ENCODE assay signal across 1 cellular context in genomic region chr6:43391448-43392031, GRCh38.
TF ChIP-seq lines count a peak whose summit lies in the region.

No MANE protein-coding gene starts in this region.

TF ChIP-seq in K562, 482 proteins besides CTCF, POLR2A, EP300 and RAD21 (continued from another document and continues in another):
- TF ChIP-seq MYC (IDR thresholded peaks at IDR 0.05; ENCODE audit: low read depth, low read length) (peak; percentile 62), MYC (CRISPR knock-in tag; IDR thresholded peaks at IDR 0.05; ENCODE audit: borderline replicate concordance, low read depth) (no peak), SNRNP70 (optimal IDR thresholded peaks at IDR 0.05; ENCODE audit: low read depth, low read length) (no peak), RBM22 (IDR thresholded peaks at IDR 0.05; ENCODE audit: low read depth, low read length, poor library complexity, severe bottlenecking) (no peak), SRSF1 (IDR thresholded peaks at IDR 0.05; ENCODE audit: low read depth, low read length) (no peak), ZFP36 (IDR thresholded peaks at IDR 0.05; ENCODE audit: low read depth, low read length, partially characterized antibody) (peak; percentile 10), ATF2 (CRISPR knock-in tag; IDR thresholded peaks at IDR 0.05) (no peak), TSC22D4 (tag; IDR thresholded peaks at IDR 0.05) (no peak), POLR3A (IDR thresholded peaks at IDR 0.05; ENCODE audit: borderline replicate concordance, extremely low read depth, insufficient read depth, insufficient read length) (no peak), ZNF354B (CRISPR knock-in tag; IDR thresholded peaks at IDR 0.05) (no peak), ELK3 (CRISPR knock-in tag; IDR thresholded peaks at IDR 0.05) (no peak), PHTF2 (CRISPR knock-in tag; IDR thresholded peaks at IDR 0.05) (no peak), MCM2 (IDR thresholded peaks at IDR 0.05; ENCODE audit: low read depth) (no peak), TSHZ1 (CRISPR knock-in tag; IDR thresholded peaks at IDR 0.05) (no peak), ZNF778 (CRISPR knock-in tag; IDR thresholded peaks at IDR 0.05) (no peak), SIRT6 (IDR thresholded peaks at IDR 0.05; ENCODE audit: low read depth, low read length) (no peak), NUFIP1 (IDR thresholded peaks at IDR 0.05; ENCODE audit: partially characterized antibody) (no peak), SP1 (CRISPR knock-in tag; IDR thresholded peaks at IDR 0.05) (0 out of 2 replicates have a peak, but pooled peaks have one; percentile 7), ZNF764 (CRISPR knock-in tag; IDR thresholded peaks at IDR 0.05; ENCODE audit: low read depth) (no peak), FOXK1 (CRISPR knock-in tag; IDR thresholded peaks at IDR 0.05; ENCODE audit: borderline replicate concordance) (no peak), CREBBP (IDR thresholded peaks at IDR 0.05; ENCODE audit: low read depth, low read length) (no peak), NR2F6 (CRISPR knock-in tag; IDR thresholded peaks at IDR 0.05) (no peak)
- TF ChIP-seq, protein P1, sequence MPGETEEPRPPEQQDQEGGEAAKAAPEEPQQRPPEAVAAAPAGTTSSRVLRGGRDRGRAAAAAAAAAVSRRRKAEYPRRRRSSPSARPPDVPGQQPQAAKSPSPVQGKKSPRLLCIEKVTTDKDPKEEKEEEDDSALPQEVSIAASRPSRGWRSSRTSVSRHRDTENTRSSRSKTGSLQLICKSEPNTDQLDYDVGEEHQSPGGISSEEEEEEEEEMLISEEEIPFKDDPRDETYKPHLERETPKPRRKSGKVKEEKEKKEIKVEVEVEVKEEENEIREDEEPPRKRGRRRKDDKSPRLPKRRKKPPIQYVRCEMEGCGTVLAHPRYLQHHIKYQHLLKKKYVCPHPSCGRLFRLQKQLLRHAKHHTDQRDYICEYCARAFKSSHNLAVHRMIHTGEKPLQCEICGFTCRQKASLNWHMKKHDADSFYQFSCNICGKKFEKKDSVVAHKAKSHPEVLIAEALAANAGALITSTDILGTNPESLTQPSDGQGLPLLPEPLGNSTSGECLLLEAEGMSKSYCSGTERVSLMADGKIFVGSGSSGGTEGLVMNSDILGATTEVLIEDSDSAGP (CRISPR knock-in tag; IDR thresholded peaks at IDR 0.05): no peak
- TF ChIP-seq, protein P2, sequence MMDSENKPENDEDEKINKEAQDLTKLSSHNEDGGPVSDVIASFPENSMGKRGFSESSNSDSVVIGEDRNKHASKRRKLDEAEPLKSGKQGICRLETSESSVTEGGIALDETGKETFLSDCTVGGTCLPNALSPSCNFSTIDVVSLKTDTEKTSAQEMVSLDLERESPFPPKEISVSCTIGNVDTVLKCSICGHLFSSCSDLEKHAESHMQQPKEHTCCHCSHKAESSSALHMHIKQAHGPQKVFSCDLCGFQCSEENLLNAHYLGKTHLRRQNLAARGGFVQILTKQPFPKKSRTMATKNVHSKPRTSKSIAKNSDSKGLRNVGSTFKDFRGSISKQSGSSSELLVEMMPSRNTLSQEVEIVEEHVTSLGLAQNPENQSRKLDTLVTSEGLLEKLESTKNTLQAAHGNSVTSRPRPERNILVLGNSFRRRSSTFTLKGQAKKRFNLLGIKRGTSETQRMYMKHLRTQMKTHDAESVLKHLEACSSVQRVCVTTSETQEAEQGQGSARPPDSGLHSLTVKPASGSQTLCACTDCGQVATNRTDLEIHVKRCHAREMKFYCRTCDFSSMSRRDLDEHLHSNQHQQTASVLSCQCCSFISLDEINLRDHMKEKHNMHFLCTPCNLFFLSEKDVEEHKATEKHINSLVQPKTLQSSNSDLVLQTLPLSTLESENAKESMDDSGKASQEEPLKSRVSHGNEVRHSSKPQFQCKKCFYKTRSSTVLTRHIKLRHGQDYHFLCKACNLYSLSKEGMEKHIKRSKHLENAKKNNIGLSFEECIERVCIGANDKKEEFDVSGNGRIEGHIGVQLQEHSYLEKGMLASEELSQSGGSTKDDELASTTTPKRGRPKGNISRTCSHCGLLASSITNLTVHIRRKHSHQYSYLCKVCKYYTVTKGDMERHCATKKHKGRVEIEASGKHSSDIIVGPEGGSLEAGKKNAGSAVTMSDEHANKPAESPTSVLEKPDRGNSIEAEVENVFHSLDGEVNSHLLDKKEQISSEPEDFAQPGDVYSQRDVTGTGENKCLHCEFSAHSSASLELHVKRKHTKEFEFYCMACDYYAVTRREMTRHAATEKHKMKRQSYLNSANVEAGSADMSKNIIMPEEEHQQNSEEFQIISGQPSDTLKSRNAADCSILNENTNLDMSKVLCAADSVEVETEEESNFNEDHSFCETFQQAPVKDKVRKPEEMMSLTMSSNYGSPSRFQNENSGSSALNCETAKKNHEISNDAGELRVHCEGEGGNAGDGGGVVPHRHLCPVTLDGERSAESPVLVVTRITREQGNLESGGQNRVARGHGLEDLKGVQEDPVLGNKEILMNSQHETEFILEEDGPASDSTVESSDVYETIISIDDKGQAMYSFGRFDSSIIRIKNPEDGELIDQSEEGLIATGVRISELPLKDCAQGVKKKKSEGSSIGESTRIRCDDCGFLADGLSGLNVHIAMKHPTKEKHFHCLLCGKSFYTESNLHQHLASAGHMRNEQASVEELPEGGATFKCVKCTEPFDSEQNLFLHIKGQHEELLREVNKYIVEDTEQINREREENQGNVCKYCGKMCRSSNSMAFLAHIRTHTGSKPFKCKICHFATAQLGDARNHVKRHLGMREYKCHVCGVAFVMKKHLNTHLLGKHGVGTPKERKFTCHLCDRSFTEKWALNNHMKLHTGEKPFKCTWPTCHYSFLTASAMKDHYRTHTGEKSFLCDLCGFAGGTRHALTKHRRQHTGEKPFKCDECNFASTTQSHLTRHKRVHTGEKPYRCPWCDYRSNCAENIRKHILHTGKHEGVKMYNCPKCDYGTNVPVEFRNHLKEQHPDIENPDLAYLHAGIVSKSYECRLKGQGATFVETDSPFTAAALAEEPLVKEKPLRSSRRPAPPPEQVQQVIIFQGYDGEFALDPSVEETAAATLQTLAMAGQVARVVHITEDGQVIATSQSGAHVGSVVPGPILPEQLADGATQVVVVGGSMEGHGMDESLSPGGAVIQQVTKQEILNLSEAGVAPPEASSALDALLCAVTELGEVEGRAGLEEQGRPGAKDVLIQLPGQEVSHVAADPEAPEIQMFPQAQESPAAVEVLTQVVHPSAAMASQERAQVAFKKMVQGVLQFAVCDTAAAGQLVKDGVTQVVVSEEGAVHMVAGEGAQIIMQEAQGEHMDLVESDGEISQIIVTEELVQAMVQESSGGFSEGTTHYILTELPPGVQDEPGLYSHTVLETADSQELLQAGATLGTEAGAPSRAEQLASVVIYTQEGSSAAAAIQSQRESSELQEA (IDR thresholded peaks at IDR 0.05; ENCODE audit: low read depth): no peak
- TF ChIP-seq, protein P3, sequence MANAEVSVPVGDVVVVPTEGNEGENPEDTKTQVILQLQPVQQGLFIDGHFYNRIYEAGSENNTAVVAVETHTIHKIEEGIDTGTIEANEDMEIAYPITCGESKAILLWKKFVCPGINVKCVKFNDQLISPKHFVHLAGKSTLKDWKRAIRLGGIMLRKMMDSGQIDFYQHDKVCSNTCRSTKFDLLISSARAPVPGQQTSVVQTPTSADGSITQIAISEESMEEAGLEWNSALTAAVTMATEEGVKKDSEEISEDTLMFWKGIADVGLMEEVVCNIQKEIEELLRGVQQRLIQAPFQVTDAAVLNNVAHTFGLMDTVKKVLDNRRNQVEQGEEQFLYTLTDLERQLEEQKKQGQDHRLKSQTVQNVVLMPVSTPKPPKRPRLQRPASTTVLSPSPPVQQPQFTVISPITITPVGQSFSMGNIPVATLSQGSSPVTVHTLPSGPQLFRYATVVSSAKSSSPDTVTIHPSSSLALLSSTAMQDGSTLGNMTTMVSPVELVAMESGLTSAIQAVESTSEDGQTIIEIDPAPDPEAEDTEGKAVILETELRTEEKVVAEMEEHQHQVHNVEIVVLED (CRISPR knock-in tag; IDR thresholded peaks at IDR 0.05): no peak
- TF ChIP-seq, protein P4, sequence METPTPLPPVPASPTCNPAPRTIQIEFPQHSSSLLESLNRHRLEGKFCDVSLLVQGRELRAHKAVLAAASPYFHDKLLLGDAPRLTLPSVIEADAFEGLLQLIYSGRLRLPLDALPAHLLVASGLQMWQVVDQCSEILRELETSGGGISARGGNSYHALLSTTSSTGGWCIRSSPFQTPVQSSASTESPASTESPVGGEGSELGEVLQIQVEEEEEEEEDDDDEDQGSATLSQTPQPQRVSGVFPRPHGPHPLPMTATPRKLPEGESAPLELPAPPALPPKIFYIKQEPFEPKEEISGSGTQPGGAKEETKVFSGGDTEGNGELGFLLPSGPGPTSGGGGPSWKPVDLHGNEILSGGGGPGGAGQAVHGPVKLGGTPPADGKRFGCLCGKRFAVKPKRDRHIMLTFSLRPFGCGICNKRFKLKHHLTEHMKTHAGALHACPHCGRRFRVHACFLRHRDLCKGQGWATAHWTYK (CRISPR knock-in tag; IDR thresholded peaks at IDR 0.05): peak; percentile 57; the same call in 1 of the 2 replicates
- TF ChIP-seq, protein P5, sequence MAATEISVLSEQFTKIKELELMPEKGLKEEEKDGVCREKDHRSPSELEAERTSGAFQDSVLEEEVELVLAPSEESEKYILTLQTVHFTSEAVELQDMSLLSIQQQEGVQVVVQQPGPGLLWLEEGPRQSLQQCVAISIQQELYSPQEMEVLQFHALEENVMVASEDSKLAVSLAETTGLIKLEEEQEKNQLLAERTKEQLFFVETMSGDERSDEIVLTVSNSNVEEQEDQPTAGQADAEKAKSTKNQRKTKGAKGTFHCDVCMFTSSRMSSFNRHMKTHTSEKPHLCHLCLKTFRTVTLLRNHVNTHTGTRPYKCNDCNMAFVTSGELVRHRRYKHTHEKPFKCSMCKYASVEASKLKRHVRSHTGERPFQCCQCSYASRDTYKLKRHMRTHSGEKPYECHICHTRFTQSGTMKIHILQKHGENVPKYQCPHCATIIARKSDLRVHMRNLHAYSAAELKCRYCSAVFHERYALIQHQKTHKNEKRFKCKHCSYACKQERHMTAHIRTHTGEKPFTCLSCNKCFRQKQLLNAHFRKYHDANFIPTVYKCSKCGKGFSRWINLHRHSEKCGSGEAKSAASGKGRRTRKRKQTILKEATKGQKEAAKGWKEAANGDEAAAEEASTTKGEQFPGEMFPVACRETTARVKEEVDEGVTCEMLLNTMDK (IDR thresholded peaks at IDR 0.05; ENCODE audit: borderline replicate concordance, insufficient read depth, low read depth, low read length, poor library complexity, severe bottlenecking): no peak
- TF ChIP-seq, protein P6, sequence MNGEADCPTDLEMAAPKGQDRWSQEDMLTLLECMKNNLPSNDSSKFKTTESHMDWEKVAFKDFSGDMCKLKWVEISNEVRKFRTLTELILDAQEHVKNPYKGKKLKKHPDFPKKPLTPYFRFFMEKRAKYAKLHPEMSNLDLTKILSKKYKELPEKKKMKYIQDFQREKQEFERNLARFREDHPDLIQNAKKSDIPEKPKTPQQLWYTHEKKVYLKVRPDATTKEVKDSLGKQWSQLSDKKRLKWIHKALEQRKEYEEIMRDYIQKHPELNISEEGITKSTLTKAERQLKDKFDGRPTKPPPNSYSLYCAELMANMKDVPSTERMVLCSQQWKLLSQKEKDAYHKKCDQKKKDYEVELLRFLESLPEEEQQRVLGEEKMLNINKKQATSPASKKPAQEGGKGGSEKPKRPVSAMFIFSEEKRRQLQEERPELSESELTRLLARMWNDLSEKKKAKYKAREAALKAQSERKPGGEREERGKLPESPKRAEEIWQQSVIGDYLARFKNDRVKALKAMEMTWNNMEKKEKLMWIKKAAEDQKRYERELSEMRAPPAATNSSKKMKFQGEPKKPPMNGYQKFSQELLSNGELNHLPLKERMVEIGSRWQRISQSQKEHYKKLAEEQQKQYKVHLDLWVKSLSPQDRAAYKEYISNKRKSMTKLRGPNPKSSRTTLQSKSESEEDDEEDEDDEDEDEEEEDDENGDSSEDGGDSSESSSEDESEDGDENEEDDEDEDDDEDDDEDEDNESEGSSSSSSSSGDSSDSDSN (IDR thresholded peaks at IDR 0.05; ENCODE audit: borderline replicate concordance in 1 of 2, low read depth in 2 of 2, low read length in 2 of 2): no peak
- TF ChIP-seq, protein P7, sequence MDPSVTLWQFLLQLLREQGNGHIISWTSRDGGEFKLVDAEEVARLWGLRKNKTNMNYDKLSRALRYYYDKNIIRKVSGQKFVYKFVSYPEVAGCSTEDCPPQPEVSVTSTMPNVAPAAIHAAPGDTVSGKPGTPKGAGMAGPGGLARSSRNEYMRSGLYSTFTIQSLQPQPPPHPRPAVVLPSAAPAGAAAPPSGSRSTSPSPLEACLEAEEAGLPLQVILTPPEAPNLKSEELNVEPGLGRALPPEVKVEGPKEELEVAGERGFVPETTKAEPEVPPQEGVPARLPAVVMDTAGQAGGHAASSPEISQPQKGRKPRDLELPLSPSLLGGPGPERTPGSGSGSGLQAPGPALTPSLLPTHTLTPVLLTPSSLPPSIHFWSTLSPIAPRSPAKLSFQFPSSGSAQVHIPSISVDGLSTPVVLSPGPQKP (CRISPR knock-in tag; IDR thresholded peaks at IDR 0.05): no peak
